ENCODE assay signal across 13 cellular contexts in genomic region chr22:36022697-36023096, GRCh38. TPM values are rescaled to one million over a fixed set of nuclear protein-coding genes. Genes with fewer than 3 reads are reported as not detected.
A peak's percentile ranks its signal among the peaks of the same experiment; 100 is the strongest.
DNase-seq lines count a peak whose midpoint lies in the region; ATAC-seq and TF ChIP-seq lines count a peak whose summit lies in the region.
"Had no signal": no experiment of that assay in that cellular context is flagged by ENCODE, and none has a peak within 500 bp of the region (broad histone marks: within the 10 kb centered on the region; RNA-seq: fewer than 3 reads in every experiment).

No MANE protein-coding gene starts in this region.

- peaks cover 12% of the 10 kb centered on the region for H3K79me1 ChIP-seq in mesenchymal stem cell (replicated peaks; ENCODE audit: low read length, poor library complexity, severe bottlenecking)

- H3K4ac ChIP-seq in mesenchymal stem cell (ENCODE audit: low read depth in 1 of 2, low read length in 2 of 2): no peak overlapping the region

- peak overlapping the region in 1 of 2 experiments; percentile 46 for H3K18ac ChIP-seq in mesenchymal stem cell (ENCODE audit: low read depth in 1 of 2, low read length in 2 of 2)

- H3K36me3 Mint-ChIP-seq in GM23338 (ENCODE audit: low read depth) (peaks cover 19% of the 10 kb centered on the region; the same call in 2 of the 3 replicates), T-helper 17 cell (ENCODE audit: low read depth) (peaks cover 4% of the 10 kb centered on the region), Calu3 (ENCODE audit: insufficient read depth, unreplicated experiment) (peaks cover 8% of the 10 kb centered on the region)

- H3K36me3 ChIP-seq in GM23338 (ENCODE audit: insufficient read depth): no peaks in the 10 kb centered on the region
- peaks cover 0 to 12% of the 10 kb centered on the region in 2 experiments for H3K36me3 ChIP-seq in mesenchymal stem cell (ENCODE audit: control insufficient read depth in 1 of 2, insufficient read depth in 2 of 2, low read depth in 1 of 2, low read length in 2 of 2)
- H3K36me3 ChIP-seq in stomach smooth muscle (ENCODE audit: control insufficient read depth in 2 of 2, insufficient read depth in 2 of 2, low read length in 2 of 2): no peaks in the 10 kb centered on the region

- H2BK5ac ChIP-seq in mesenchymal stem cell (ENCODE audit: low read depth, low read length, poor library complexity, severe bottlenecking): no peak overlapping the region

- ATAC-seq in GM23338 (no peak), T-helper 17 cell (no peak)

- no peak overlapping the region for H3K14ac ChIP-seq in mesenchymal stem cell (ENCODE audit: low read length in 2 of 2)

- no peak overlapping the region for H4K8ac ChIP-seq in mesenchymal stem cell (ENCODE audit: low read length)

- H2AFZ ChIP-seq in GM23338 (no peak overlapping the region), mesenchymal stem cell (ENCODE audit: low read depth, low read length) (no peak overlapping the region)

- H3K4me3 Mint-ChIP-seq in GM23338: no peak overlapping the region
- no peak overlapping the region for H3K4me3 Mint-ChIP-seq in T-helper 17 cell
- no peak overlapping the region for H3K4me3 Mint-ChIP-seq in Calu3 (ENCODE audit: low read depth, unreplicated experiment)
- H3K4me3 Mint-ChIP-seq: CD14-positive monocyte had no signal

- intact Hi-C loops in Calu3 (cut with micrococcal nuclease; ENCODE audit: unreplicated experiment): no loop called here

- H3K9me2 ChIP-seq in GM23338 (ENCODE audit: insufficient read depth): no peaks in the 10 kb centered on the region

- peaks cover 10% of the 10 kb centered on the region for H3K27me3 Mint-ChIP-seq in GM23338 (ENCODE audit: insufficient read depth, low read depth, poor library complexity)
- peaks cover 18% of the 10 kb centered on the region for H3K27me3 Mint-ChIP-seq in T-helper 17 cell
- no peaks in the 10 kb centered on the region for H3K27me3 Mint-ChIP-seq in Calu3 (ENCODE audit: unreplicated experiment)

- TF ChIP-seq CTCF in GM23338 (conservative IDR thresholded peaks at IDR 0.05; ENCODE audit: low read depth in 2 of 2) (no peak), Calu3 (IDR thresholded peaks at IDR 0.05; ENCODE audit: unreplicated experiment) (no peak)

- H3K27me3 ChIP-seq in GM23338 (ENCODE audit: insufficient read depth): no peaks in the 10 kb centered on the region
- H3K27me3 ChIP-seq in mesenchymal stem cell (ENCODE audit: control insufficient read depth in 1 of 2, insufficient read depth in 1 of 2, low read length in 2 of 2): no peaks in the 10 kb centered on the region
- H3K27me3 ChIP-seq in stomach smooth muscle (ENCODE audit: control insufficient read depth in 1 of 2, insufficient read depth in 2 of 2, low read length in 2 of 2): no peaks in the 10 kb centered on the region

- H3K9ac ChIP-seq in mesenchymal stem cell (ENCODE audit: low read length) (peak overlapping the region; percentile 48), stomach smooth muscle (ENCODE audit: low read length in 2 of 2) (peak overlapping the region in 1 of 2 donors; percentile 7)

- H2BK12ac ChIP-seq in mesenchymal stem cell (ENCODE audit: low read length in 2 of 2): no peak overlapping the region

- H3F3A ChIP-seq in GM23338 (replicated peaks; ENCODE audit: low read depth): no peaks in the 10 kb centered on the region

- BruUV-seq in Calu3 (replicated peaks; lab: Mats Ljungman, UMichigan): no TSS peak

- no peak overlapping the region for H2BK120ac ChIP-seq in mesenchymal stem cell (ENCODE audit: low read depth, low read length)

- H3K9me3 ChIP-seq in T-helper 17 cell (ENCODE audit: control insufficient read depth, low read length, poor library complexity, severe bottlenecking) (no peaks in the 10 kb centered on the region), mesenchymal stem cell (ENCODE audit: control insufficient read depth, low read length) (no peaks in the 10 kb centered on the region), stomach smooth muscle (ENCODE audit: control insufficient read depth in 2 of 2, low read length in 2 of 2) (no peaks in the 10 kb centered on the region)

- no peaks in the 10 kb centered on the region; the same call in 2 of the 3 replicates for H3K9me3 Mint-ChIP-seq in GM23338
- H3K9me3 Mint-ChIP-seq in Calu3 (ENCODE audit: low read depth, unreplicated experiment): no peaks in the 10 kb centered on the region

- H3K4me1 ChIP-seq in GM23338 (ENCODE audit: insufficient read depth): peaks cover 33% of the 10 kb centered on the region
- no peaks in the 10 kb centered on the region for H3K4me1 ChIP-seq in mesenchymal stem cell (ENCODE audit: control insufficient read depth, insufficient read depth, low read depth, low read length)
- H3K4me1 ChIP-seq in stomach smooth muscle (ENCODE audit: control insufficient read depth, insufficient read depth, low read length): peaks cover 30% of the 10 kb centered on the region

- no peak overlapping the region for H3K23ac ChIP-seq in mesenchymal stem cell (ENCODE audit: low read length in 2 of 2)

- H3K79me2 ChIP-seq in GM23338 (replicated peaks; ENCODE audit: insufficient read depth): peaks cover 100% of the 10 kb centered on the region

- no peak overlapping the region for H4K91ac ChIP-seq in mesenchymal stem cell (ENCODE audit: low read length)

- H3K27ac ChIP-seq in GM23338 (ENCODE audit: low read depth): no peak overlapping the region
- H3K27ac ChIP-seq in mesenchymal stem cell (ENCODE audit: low read length, poor library complexity, severe bottlenecking): peak overlapping the region; percentile 7
- peak overlapping the region; percentile 63 for H3K27ac ChIP-seq in stomach smooth muscle (ENCODE audit: low read length)

- DNase-seq in GM23338 (ENCODE audit: low spot score) (no peak), T-helper 17 cell (no peak), mesenchymal stem cell (no peak), NCI-H146 (lab: John Stamatoyannopoulos, UW) (no peak), Calu3 (no peak), AML-193 (lab: John Stamatoyannopoulos, UW) (no peak), NCI-H446 treated with DMSO at 0.1 percent for 48 hours (lab: John Stamatoyannopoulos, UW) (no peak)
- DNase-seq: activated CD8-positive, alpha-beta memory T cell treated with anti-CD3 and anti-CD28 coated beads for 24 hours; activated naive CD4-positive, alpha-beta T cell treated with anti-CD3 and anti-CD28 coated beads, Interleukin-2, amount 50 U/mL, for 16 hours; erythroblast; NCI-H2029 had no signal

- H3K4me3 ChIP-seq in GM23338 (no peak overlapping the region), mesenchymal stem cell (ENCODE audit: insufficient read depth in 1 of 2, low read depth in 1 of 2, low read length in 2 of 2) (peak overlapping the region in 1 of 2 experiments; percentile 9), stomach smooth muscle (ENCODE audit: low read length in 2 of 2) (peak overlapping the region; percentile 4 to 15)

- CTCF ChIA-PET in Calu3 (lab: Charles Lee): interaction anchor here (1.1 kb wide), 1 partner anchor 32 kb away, joined by 3 read pairs; no protein-coding TSS in a partner anchor

- no peak overlapping the region for H2AK5ac ChIP-seq in mesenchymal stem cell (ENCODE audit: low read length, severe bottlenecking)

- no peak overlapping the region for H2BK15ac ChIP-seq in mesenchymal stem cell (ENCODE audit: low read depth, poor library complexity, severe bottlenecking)

- peaks cover 41% of the 10 kb centered on the region for H3K4me1 Mint-ChIP-seq in GM23338
- peaks cover 33% of the 10 kb centered on the region for H3K4me1 Mint-ChIP-seq in T-helper 17 cell
- H3K4me1 Mint-ChIP-seq in Calu3 (ENCODE audit: low read depth, unreplicated experiment): peaks cover 53% of the 10 kb centered on the region

- peaks cover 33% of the 10 kb centered on the region for H4K20me1 ChIP-seq in GM23338 (replicated peaks; ENCODE audit: insufficient read depth)

- no peak overlapping the region for H3K4me2 ChIP-seq in GM23338
- H3K4me2 ChIP-seq in mesenchymal stem cell (ENCODE audit: low read length, poor library complexity, severe bottlenecking): no peak overlapping the region

- H3K27ac Mint-ChIP-seq in GM23338 (peak overlapping the region; percentile 46; the same call in 1 of the 2 replicates), T-helper 17 cell (peak overlapping the region; percentile 41), Calu3 (ENCODE audit: unreplicated experiment) (no peak overlapping the region)
- H3K27ac Mint-ChIP-seq: CD14-positive monocyte had no signal

TF ChIP-seq in GM23338, 12 proteins besides CTCF, POLR2A, EP300 and RAD21 (continues in another document):
- TF ChIP-seq, protein P1, sequence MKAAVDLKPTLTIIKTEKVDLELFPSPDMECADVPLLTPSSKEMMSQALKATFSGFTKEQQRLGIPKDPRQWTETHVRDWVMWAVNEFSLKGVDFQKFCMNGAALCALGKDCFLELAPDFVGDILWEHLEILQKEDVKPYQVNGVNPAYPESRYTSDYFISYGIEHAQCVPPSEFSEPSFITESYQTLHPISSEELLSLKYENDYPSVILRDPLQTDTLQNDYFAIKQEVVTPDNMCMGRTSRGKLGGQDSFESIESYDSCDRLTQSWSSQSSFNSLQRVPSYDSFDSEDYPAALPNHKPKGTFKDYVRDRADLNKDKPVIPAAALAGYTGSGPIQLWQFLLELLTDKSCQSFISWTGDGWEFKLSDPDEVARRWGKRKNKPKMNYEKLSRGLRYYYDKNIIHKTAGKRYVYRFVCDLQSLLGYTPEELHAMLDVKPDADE (IDR thresholded peaks at IDR 0.05): no peak
- TF ChIP-seq EZH2phosphoT487 (IDR thresholded peaks at IDR 0.05; ENCODE audit: unreplicated experiment) (no peak), POLR2AphosphoS5 (IDR thresholded peaks at IDR 0.05; ENCODE audit: low read depth) (no peak), JUNB (IDR thresholded peaks at IDR 0.05; ENCODE audit: unreplicated experiment) (no peak), STAT1 (IDR thresholded peaks at IDR 0.05; ENCODE audit: unreplicated experiment) (no peak)

RNA-seq across cellular contexts. Expression of gene RBFOX2, which starts 5.9 kb away (rescaled TPM):
- 130 and 131 TPM in 2 replicates for total RNA-seq in GM23338 (2014; rRNA removed; shearing (Covaris generic))
- 84.8 and 88.8 TPM in 2 replicates for polyA plus RNA-seq in GM23338 (2016; fragmentation: Nextera tagmentation; extraction: Ambion mirVana)
- total RNA-seq in T-helper 17 cell (under 1 TPM; 0.23 to 0.97 TPM), Calu3 (2022) (63.1 and 64.1 TPM in 2 replicates)
- polyA plus RNA-seq in mesenchymal stem cell (2013, experiment 1 of 2): 115 TPM
- polyA plus RNA-seq in mesenchymal stem cell (2013, experiment 2 of 2): 114 TPM
- polyA plus RNA-seq: CD14-positive monocyte had no signal

Comparison
In these comparisons a context has a peak if more than half of its experiments do, and no peak if none do; other contexts are left out.
1. RNA of gene RBFOX2, which starts 5.9 kb away (total RNA-seq): 130 to 131 TPM in GM23338 and 63.1 to 64.1 TPM in Calu3; 0.23 to 0.97 TPM in T-helper 17 cell; every median in the first group is over 10 times any median in the second.